Comparison of ENCODE assay signal across 1 cellular context in the genomic region with DNA sequence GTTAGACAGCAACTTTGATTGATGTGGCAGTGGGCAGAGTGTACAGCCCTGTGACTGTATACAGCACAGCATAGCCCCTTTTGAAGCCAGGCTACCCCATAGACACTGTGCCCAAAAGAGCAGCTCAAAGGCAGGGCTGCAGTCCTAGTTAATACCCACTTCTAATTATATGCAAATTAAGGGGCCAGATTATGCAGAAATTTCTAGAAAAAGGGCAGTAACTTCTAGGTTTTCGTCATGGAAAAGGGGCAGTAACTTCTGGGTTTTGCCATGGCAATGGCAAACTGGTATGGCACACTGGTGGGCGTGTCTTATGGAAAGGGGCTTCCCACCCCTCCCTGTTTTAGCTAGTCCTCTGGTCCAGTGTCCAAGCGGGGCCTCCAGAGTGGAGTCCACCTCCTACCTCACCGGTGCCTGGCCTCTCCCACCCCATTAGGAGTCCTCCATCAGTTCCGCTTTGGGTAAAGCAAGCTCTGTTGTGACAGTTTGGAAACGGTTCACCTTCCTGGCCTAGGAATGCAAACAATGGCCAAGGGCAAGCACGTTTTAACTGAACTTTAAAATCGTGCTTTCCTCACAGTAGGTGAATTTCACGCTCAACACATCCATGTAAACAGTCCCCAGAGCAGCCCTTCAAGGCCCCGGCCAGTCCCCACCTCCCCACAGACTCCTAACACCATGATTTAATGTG.
TF ChIP-seq lines count a peak whose summit lies in the region.

No MANE protein-coding gene starts in this region.

TF ChIP-seq in HepG2, 621 proteins besides CTCF, POLR2A, EP300 and RAD21 (continued from another document and continues in another):
- TF ChIP-seq, protein P1, sequence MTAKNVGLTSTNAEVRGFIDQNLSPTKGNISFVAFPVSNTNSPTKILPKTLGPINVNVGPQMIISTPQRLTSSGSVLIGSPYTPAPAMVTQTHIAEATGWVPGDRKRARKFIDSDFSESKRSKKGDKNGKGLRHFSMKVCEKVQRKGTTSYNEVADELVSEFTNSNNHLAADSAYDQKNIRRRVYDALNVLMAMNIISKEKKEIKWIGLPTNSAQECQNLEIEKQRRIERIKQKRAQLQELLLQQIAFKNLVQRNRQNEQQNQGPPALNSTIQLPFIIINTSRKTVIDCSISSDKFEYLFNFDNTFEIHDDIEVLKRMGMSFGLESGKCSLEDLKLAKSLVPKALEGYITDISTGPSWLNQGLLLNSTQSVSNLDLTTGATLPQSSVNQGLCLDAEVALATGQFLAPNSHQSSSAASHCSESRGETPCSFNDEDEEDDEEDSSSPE (CRISPR knock-in tag; IDR thresholded peaks at IDR 0.05), result 0 out of 2 replicates have a peak, but pooled peaks have one; percentile 20
- peak; percentile 68; the same call in 1 of the 2 replicates for TF ChIP-seq ZNF746 (CRISPR knock-in tag; IDR thresholded peaks at IDR 0.05)
- peak; percentile 63; the same call in 1 of the 2 replicates for TF ChIP-seq SOX5 (CRISPR knock-in tag; IDR thresholded peaks at IDR 0.05; ENCODE audit: borderline replicate concordance)
- no peak for TF ChIP-seq IRX3 (CRISPR knock-in tag; IDR thresholded peaks at IDR 0.05; ENCODE audit: borderline replicate concordance, low read depth)
- no peak for TF ChIP-seq BRF2 (CRISPR knock-in tag; IDR thresholded peaks at IDR 0.05)
- no peak for TF ChIP-seq LCORL (IDR thresholded peaks at IDR 0.05)
- TF ChIP-seq LCORL (CRISPR knock-in tag; IDR thresholded peaks at IDR 0.05), result peak; percentile 85
- TF ChIP-seq FLYWCH1 (CRISPR knock-in tag; IDR thresholded peaks at IDR 0.05), result no peak
- TF ChIP-seq, protein P2, sequence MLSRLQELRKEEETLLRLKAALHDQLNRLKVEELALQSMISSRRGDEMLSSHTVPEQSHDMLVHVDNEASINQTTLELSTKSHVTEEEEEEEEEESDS (CRISPR knock-in tag; IDR thresholded peaks at IDR 0.05; ENCODE audit: borderline replicate concordance), result 0 out of 2 replicates have a peak, but pooled peaks have one; percentile 20
- no peak for TF ChIP-seq STAG1 (CRISPR knock-in tag; IDR thresholded peaks at IDR 0.05)
- TF ChIP-seq SOX6 (IDR thresholded peaks at IDR 0.05), result no peak
- peak; percentile 48 for TF ChIP-seq SOX6 (CRISPR knock-in tag; IDR thresholded peaks at IDR 0.05)
- 0 out of 2 replicates have a peak, but pooled peaks have one; percentile 14 for TF ChIP-seq TMF1 (CRISPR knock-in tag; IDR thresholded peaks at IDR 0.05; ENCODE audit: low read depth)
- no peak for TF ChIP-seq SRY (CRISPR knock-in tag; IDR thresholded peaks at IDR 0.05)
- TF ChIP-seq HOXD1 (CRISPR knock-in tag; IDR thresholded peaks at IDR 0.05), result no peak
- no peak for TF ChIP-seq ATF7-NPFF (CRISPR knock-in tag; IDR thresholded peaks at IDR 0.05; ENCODE audit: low read depth)
- TF ChIP-seq ZNF121 (CRISPR knock-in tag; IDR thresholded peaks at IDR 0.05), result no peak
- no peak for TF ChIP-seq SOX13 (IDR thresholded peaks at IDR 0.05)
- peak in 1 of 2 experiments; percentile 49; a peak in 1 of 4 replicates for TF ChIP-seq SOX13 (CRISPR knock-in tag; conservative IDR thresholded peaks at IDR 0.05 in 1 of 2, IDR thresholded peaks at IDR 0.05 in 1 of 2)
- TF ChIP-seq, protein P3, sequence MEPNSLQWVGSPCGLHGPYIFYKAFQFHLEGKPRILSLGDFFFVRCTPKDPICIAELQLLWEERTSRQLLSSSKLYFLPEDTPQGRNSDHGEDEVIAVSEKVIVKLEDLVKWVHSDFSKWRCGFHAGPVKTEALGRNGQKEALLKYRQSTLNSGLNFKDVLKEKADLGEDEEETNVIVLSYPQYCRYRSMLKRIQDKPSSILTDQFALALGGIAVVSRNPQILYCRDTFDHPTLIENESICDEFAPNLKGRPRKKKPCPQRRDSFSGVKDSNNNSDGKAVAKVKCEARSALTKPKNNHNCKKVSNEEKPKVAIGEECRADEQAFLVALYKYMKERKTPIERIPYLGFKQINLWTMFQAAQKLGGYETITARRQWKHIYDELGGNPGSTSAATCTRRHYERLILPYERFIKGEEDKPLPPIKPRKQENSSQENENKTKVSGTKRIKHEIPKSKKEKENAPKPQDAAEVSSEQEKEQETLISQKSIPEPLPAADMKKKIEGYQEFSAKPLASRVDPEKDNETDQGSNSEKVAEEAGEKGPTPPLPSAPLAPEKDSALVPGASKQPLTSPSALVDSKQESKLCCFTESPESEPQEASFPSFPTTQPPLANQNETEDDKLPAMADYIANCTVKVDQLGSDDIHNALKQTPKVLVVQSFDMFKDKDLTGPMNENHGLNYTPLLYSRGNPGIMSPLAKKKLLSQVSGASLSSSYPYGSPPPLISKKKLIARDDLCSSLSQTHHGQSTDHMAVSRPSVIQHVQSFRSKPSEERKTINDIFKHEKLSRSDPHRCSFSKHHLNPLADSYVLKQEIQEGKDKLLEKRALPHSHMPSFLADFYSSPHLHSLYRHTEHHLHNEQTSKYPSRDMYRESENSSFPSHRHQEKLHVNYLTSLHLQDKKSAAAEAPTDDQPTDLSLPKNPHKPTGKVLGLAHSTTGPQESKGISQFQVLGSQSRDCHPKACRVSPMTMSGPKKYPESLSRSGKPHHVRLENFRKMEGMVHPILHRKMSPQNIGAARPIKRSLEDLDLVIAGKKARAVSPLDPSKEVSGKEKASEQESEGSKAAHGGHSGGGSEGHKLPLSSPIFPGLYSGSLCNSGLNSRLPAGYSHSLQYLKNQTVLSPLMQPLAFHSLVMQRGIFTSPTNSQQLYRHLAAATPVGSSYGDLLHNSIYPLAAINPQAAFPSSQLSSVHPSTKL (CRISPR knock-in tag; IDR thresholded peaks at IDR 0.05), result peak; percentile 40; the same call in 1 of the 2 replicates
- no peak for TF ChIP-seq ZNF800 (CRISPR knock-in tag; IDR thresholded peaks at IDR 0.05)
- no peak for TF ChIP-seq ZBTB44 (CRISPR knock-in tag; IDR thresholded peaks at IDR 0.05)
- TF ChIP-seq TBX2 (CRISPR knock-in tag; IDR thresholded peaks at IDR 0.05; ENCODE audit: borderline replicate concordance), result peak; percentile 68; the same call in 1 of the 2 replicates
- TF ChIP-seq, protein P4, sequence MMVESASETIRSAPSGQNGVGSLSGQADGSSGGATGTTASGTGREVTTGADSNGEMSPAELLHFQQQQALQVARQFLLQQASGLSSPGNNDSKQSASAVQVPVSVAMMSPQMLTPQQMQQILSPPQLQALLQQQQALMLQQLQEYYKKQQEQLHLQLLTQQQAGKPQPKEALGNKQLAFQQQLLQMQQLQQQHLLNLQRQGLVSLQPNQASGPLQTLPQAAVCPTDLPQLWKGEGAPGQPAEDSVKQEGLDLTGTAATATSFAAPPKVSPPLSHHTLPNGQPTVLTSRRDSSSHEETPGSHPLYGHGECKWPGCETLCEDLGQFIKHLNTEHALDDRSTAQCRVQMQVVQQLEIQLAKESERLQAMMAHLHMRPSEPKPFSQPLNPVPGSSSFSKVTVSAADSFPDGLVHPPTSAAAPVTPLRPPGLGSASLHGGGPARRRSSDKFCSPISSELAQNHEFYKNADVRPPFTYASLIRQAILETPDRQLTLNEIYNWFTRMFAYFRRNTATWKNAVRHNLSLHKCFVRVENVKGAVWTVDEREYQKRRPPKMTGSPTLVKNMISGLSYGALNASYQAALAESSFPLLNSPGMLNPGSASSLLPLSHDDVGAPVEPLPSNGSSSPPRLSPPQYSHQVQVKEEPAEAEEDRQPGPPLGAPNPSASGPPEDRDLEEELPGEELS (CRISPR knock-in tag; IDR thresholded peaks at IDR 0.05), result peak; percentile 65
- 0 out of 2 replicates have a peak, but pooled peaks have one; percentile 21 for TF ChIP-seq KAT8 (CRISPR knock-in tag; IDR thresholded peaks at IDR 0.05)
- TF ChIP-seq MYNN (CRISPR knock-in tag; IDR thresholded peaks at IDR 0.05; ENCODE audit: low read depth), result no peak
- TF ChIP-seq ZBTB7A (CRISPR knock-in tag; IDR thresholded peaks at IDR 0.05), result peak; percentile 61; the same call in 1 of the 2 replicates
- no peak for TF ChIP-seq PHB2 (IDR thresholded peaks at IDR 0.05; ENCODE audit: partially characterized antibody)
- TF ChIP-seq NFE2L1 (CRISPR knock-in tag; IDR thresholded peaks at IDR 0.05; ENCODE audit: borderline replicate concordance), result no peak
- TF ChIP-seq ZNF263 (CRISPR knock-in tag; IDR thresholded peaks at IDR 0.05), result peak; percentile 56; the same call in 1 of the 2 replicates
- TF ChIP-seq ZFP1 (CRISPR knock-in tag; IDR thresholded peaks at IDR 0.05), result no peak
- TF ChIP-seq HIVEP1 (CRISPR knock-in tag; IDR thresholded peaks at IDR 0.05), result 0 out of 2 replicates have a peak, but pooled peaks have one; percentile 39
- TF ChIP-seq ZMAT3 (CRISPR knock-in tag; conservative IDR thresholded peaks at IDR 0.05), result no peak
- 0 out of 2 replicates have a peak, but pooled peaks have one; percentile 38 for TF ChIP-seq ZNF747 (CRISPR knock-in tag; IDR thresholded peaks at IDR 0.05; ENCODE audit: borderline replicate concordance)
- TF ChIP-seq FOXA3 (CRISPR knock-in tag; IDR thresholded peaks at IDR 0.05), result peak; percentile 27; the same call in 1 of the 2 replicates
- TF ChIP-seq PLRG1 (conservative IDR thresholded peaks at IDR 0.05), result no peak
- peak; percentile 20; the same call in 1 of the 2 replicates for TF ChIP-seq GATAD2A (CRISPR knock-in tag; IDR thresholded peaks at IDR 0.05)
- no peak for TF ChIP-seq ZNF737 (CRISPR knock-in tag; IDR thresholded peaks at IDR 0.05; ENCODE audit: borderline replicate concordance)
- TF ChIP-seq, protein P5, sequence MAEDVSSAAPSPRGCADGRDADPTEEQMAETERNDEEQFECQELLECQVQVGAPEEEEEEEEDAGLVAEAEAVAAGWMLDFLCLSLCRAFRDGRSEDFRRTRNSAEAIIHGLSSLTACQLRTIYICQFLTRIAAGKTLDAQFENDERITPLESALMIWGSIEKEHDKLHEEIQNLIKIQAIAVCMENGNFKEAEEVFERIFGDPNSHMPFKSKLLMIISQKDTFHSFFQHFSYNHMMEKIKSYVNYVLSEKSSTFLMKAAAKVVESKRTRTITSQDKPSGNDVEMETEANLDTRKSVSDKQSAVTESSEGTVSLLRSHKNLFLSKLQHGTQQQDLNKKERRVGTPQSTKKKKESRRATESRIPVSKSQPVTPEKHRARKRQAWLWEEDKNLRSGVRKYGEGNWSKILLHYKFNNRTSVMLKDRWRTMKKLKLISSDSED (CRISPR knock-in tag; IDR thresholded peaks at IDR 0.05), result 0 out of 2 replicates have a peak, but pooled peaks have one; percentile 59
- no peak for TF ChIP-seq NR3C1 (CRISPR knock-in tag; IDR thresholded peaks at IDR 0.05)
- TF ChIP-seq GABPA (IDR thresholded peaks at IDR 0.05; ENCODE audit: low read depth, low read length), result no peak
- 0 out of 2 replicates have a peak, but pooled peaks have one; percentile 3 for TF ChIP-seq GABPA (CRISPR knock-in tag; IDR thresholded peaks at IDR 0.05; ENCODE audit: low read depth)
- TF ChIP-seq MEIS2 (CRISPR knock-in tag; IDR thresholded peaks at IDR 0.05), result 0 out of 2 replicates have a peak, but pooled peaks have one; percentile 31
- no peak for TF ChIP-seq CBX2 (IDR thresholded peaks at IDR 0.05; ENCODE audit: low read depth, low read length)
- no peak for TF ChIP-seq CBX2 (CRISPR knock-in tag; IDR thresholded peaks at IDR 0.05; ENCODE audit: low read depth)
- no peak for TF ChIP-seq ZNF549 (CRISPR knock-in tag; IDR thresholded peaks at IDR 0.05)
- TF ChIP-seq ZSCAN25 (CRISPR knock-in tag; IDR thresholded peaks at IDR 0.05), result peak; percentile 60; the same call in 1 of the 2 replicates
- no peak for TF ChIP-seq ZNF513 (CRISPR knock-in tag; conservative IDR thresholded peaks at IDR 0.05)
- TF ChIP-seq THYN1 (CRISPR knock-in tag; IDR thresholded peaks at IDR 0.05; ENCODE audit: borderline replicate concordance, low read depth), result no peak
- TF ChIP-seq YEATS4 (CRISPR knock-in tag; IDR thresholded peaks at IDR 0.05; ENCODE audit: borderline replicate concordance), result peak; percentile 22; the same call in 1 of the 2 replicates
- TF ChIP-seq KLF15 (CRISPR knock-in tag; IDR thresholded peaks at IDR 0.05; ENCODE audit: borderline replicate concordance), result no peak
